ENCODE assay signal across 1 cellular context in the genomic region with DNA sequence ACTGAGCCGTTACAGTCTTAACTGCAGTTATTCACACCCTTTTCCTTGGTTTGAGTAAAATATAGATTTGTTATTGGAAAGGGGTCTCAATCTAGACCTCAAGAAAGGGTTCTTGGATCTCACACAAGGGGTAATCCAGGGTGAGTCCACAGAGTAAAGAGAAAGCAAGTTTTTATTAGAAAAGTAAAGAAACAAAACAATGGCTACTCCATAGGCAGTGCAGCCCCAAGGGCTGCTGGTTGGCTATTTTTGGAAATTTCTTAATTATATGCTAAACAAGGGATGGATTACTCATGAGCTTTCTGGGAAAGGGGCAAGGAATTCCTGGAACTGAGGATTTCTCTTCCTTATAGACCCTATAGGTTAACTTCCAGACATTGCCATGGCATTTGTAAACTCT.
TF ChIP-seq lines count a peak whose summit lies in the region.

No MANE protein-coding gene starts in this region.

TF ChIP-seq in GM23338, 12 proteins besides CTCF, POLR2A, EP300 and RAD21:
- no peak for TF ChIP-seq JUNB (IDR thresholded peaks at IDR 0.05; ENCODE audit: unreplicated experiment)
- TF ChIP-seq EZH2phosphoT487 (IDR thresholded peaks at IDR 0.05; ENCODE audit: unreplicated experiment) = no peak
- no peak for TF ChIP-seq ETS1 (IDR thresholded peaks at IDR 0.05)
- no peak for TF ChIP-seq ZNF462 (CRISPR knock-in tag; IDR thresholded peaks at IDR 0.05)
- TF ChIP-seq EZH2 (IDR thresholded peaks at IDR 0.05; ENCODE audit: low read depth, unreplicated experiment) = no peak
- no peak for TF ChIP-seq REST (IDR thresholded peaks at IDR 0.05; ENCODE audit: unreplicated experiment)
